Comparison of ENCODE assay signal across 8 cellular contexts in the genomic region with DNA sequence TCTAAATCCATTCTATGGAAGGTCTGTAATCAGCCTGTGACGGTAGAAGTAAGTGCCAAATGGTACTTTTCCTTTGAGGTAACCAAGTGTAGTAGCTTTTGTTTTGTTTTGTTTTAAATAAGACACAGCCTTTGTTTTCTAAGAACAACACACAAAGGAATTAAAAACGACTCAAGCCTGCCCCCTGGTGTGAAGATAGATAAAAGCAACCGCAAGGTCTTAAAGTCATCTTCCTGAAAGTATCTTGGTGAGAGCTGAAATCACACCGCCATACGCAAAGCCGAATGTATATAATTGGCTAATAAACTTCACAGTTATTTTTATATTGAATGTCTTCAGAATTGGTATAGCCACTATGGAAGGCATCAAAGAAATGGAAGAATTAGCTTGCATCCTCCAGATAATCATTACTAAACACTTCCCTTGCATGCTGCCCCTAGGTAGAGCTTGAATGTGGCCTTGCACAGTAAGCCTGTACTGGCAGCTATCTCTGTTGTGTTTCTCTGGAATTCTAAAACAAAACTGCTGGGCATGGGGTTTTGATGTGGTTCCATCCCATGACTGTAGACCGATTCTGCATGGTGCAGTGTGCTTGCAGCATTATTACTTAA.
A peak's percentile ranks its signal among the peaks of the same experiment; 100 is the strongest.
DNase-seq lines count a peak whose midpoint lies in the region; ATAC-seq and TF ChIP-seq lines count a peak whose summit lies in the region.

No MANE protein-coding gene starts in this region.

- H3K4me1 ChIP-seq in hepatocyte (ENCODE audit: insufficient read depth), result no peaks in the 10 kb centered on the region

- H3K4me2 ChIP-seq in hepatocyte, result no peak overlapping the region

- H3K9me2 ChIP-seq in hepatocyte (replicated peaks; ENCODE audit: insufficient read depth), result no peaks in the 10 kb centered on the region

- H3K36me3 ChIP-seq in hepatocyte (replicated peaks; ENCODE audit: insufficient read depth, low read depth), result no peaks in the 10 kb centered on the region

- H3K27me3 ChIP-seq in hepatocyte, result no peaks in the 10 kb centered on the region

- DNase-seq in AG08395 (ENCODE audit: low spot score), result peak; percentile 54
- peak; percentile 76 for DNase-seq in GM12864 (ENCODE audit: low read depth)
- peak; percentile 82 to 83 for DNase-seq in NCI-H446 (lab: John Stamatoyannopoulos, UW)
- DNase-seq in activated gamma-delta T cell treated with anti-CD3 and anti-CD28 coated beads, Interleukin-2, amount 50 U/mL, for 16 hours (ENCODE audit: low read depth), result peak; percentile 1
- DNase-seq in hepatocyte (ENCODE audit: low spot score), result peak; percentile 81
- peak; percentile 61 for DNase-seq in stimulated activated CD4-positive, alpha-beta T cell treated with anti-CD3 and anti-CD28 coated beads, Interleukin-15, amount 100 ng/mL, for 24 hours

- no peaks in the 10 kb centered on the region for H3K9me3 ChIP-seq in hepatocyte (ENCODE audit: low read depth)

- 40% methylated on average over 7 of the region's 7 CpGs for WGBS in hepatocyte (ENCODE audit: low lambda C conversion rate, missing lambda C conversion rate)

- no peak overlapping the region for H3K27ac ChIP-seq in hepatocyte

- TF ChIP-seq CTCF in GM12864 (IDR thresholded peaks at IDR 0.05; ENCODE audit: low read depth, low read length, missing control alignments) (peak; percentile 47), hepatocyte (IDR thresholded peaks at IDR 0.05; ENCODE audit: poor library complexity) (peak; percentile 78)

- H4K20me1 ChIP-seq in hepatocyte (ENCODE audit: insufficient read depth, poor library complexity, severe bottlenecking), result no peaks in the 10 kb centered on the region

- H3K4me3 ChIP-seq in GM12864 (ENCODE audit: low read depth, low read length) (no peak overlapping the region), hepatocyte (no peak overlapping the region)

- H2AFZ ChIP-seq in hepatocyte, result no peak overlapping the region

- ATAC-seq in HG03280 (IDR thresholded peaks at IDR 0.05; ENCODE audit: unreplicated experiment) (peak; percentile 79), GM21423 (IDR thresholded peaks at IDR 0.05; ENCODE audit: unreplicated experiment) (no peak)

- H3K79me2 ChIP-seq in hepatocyte, result no peaks in the 10 kb centered on the region

Comparison
In these comparisons a context has a peak if more than half of its experiments do, and no peak if none do; other contexts are left out.
1. DNase-seq: peak in every context shown above with its lines; median percentile 82 in NCI-H446; 81 in hepatocyte; 76 in GM12864; 61 in stimulated activated CD4-positive, alpha-beta T cell treated with anti-CD3 and anti-CD28 coated beads, Interleukin-15, amount 100 ng/mL, for 24 hours; 54 in AG08395; 1 in activated gamma-delta T cell treated with anti-CD3 and anti-CD28 coated beads, Interleukin-2, amount 50 U/mL, for 16 hours.